Comparison of ENCODE assay signal across 27 cellular contexts in the genomic region with DNA sequence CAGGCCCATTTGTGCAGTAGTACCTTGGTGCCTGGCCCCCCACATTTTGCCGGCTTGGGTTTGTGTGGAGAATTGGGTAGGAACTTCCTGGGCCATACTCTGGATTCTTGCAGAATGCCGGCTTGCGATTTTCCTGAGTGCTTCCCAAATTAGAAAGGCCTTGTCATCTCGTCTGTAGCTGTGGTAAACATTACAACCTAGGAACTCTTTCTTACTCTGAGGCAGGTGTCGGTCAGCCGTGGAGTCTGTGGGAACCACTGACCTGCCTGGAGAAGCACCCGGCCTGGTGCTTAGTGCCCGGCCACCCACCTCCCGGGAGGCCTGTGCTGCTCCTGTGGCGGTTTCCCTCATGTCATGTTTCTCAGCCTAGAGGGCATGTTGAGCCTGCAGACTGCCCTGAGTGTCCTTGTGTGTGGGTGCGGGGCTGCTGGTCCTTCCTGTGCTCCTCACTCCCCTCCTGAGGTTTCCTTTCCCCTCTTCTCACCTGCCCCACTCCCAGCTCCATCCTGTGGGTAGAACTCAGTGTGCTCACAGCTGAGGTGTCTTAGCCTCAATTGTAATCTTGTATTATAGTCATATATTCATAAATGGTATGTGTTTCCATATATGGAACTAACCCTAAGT.
DNase-seq lines count a peak whose midpoint lies in the region; ATAC-seq and TF ChIP-seq lines count a peak whose summit lies in the region.
"Had no signal": no experiment of that assay in that cellular context is flagged by ENCODE, and none has a peak within 500 bp of the region (broad histone marks: within the 10 kb centered on the region; RNA-seq: fewer than 3 reads in every experiment).

No MANE protein-coding gene starts in this region.

- peak overlapping the region in 2 of 4 donors; percentile 10 to 71 for H3K4me3 Mint-ChIP-seq in CD4-positive, CD25-positive, alpha-beta regulatory T cell
- no peak overlapping the region for H3K4me3 Mint-ChIP-seq in activated naive CD8-positive, alpha-beta T cell treated with anti-CD3 and anti-CD28 coated beads, Interleukin-2, amount 10 ng/mL, durations not matched to agents 7 days and 5 days
- H3K4me3 Mint-ChIP-seq: activated B cell treated with CpG ODN at 0.5 μM for 24 hours; dendritic cell treated with granulocyte-macrophage colony-stimulating factor and Interleukin-4, amounts not matched to agents 40 ng/mL and 50 ng/mL, for 4 days; IgD-negative memory B cell; neural crest cell had no signal

- TF ChIP-seq CTCF in right atrium auricular region (IDR thresholded peaks at IDR 0.05), result no peak

- H3K4me3 ChIP-seq in CD4-positive, CD25-positive, alpha-beta regulatory T cell (ENCODE audit: low read depth, low read length), result no peak overlapping the region
- H3K4me3 ChIP-seq in right atrium auricular region, result no peak overlapping the region
- H3K4me3 ChIP-seq: MG63, prostate gland, skin epidermis, tibial artery had no signal

- POLR2A ChIA-PET in activated naive CD8-positive, alpha-beta T cell treated with anti-CD3 and anti-CD28 coated beads, Interleukin-2, amount 10 ng/mL, durations not matched to agents 7 days and 5 days (lab: Charles Lee), result no interaction called here

- no peaks in the 10 kb centered on the region for H3K27me3 ChIP-seq in CD4-positive, CD25-positive, alpha-beta regulatory T cell (ENCODE audit: control insufficient read depth, insufficient read depth, low read length)
- no peaks in the 10 kb centered on the region for H3K27me3 ChIP-seq in right atrium auricular region
- H3K27me3 ChIP-seq: MG63, tibial artery had no signal

- ATAC-seq in CD4-positive, CD25-positive, alpha-beta regulatory T cell (ENCODE audit: low read depth in 2 of 2), result no peak
- ATAC-seq in activated naive CD8-positive, alpha-beta T cell treated with anti-CD3 and anti-CD28 coated beads, Interleukin-2, amount 10 ng/mL, durations not matched to agents 7 days and 5 days (ENCODE audit: low read depth), result no peak
- ATAC-seq: HCT116 had no signal

- no peaks in the 10 kb centered on the region for H3K27me3 Mint-ChIP-seq in CD4-positive, CD25-positive, alpha-beta regulatory T cell
- no peaks in the 10 kb centered on the region for H3K27me3 Mint-ChIP-seq in activated naive CD8-positive, alpha-beta T cell treated with anti-CD3 and anti-CD28 coated beads, Interleukin-2, amount 10 ng/mL, durations not matched to agents 7 days and 5 days
- H3K27me3 Mint-ChIP-seq: activated B cell treated with CpG ODN at 0.5 μM for 24 hours; dendritic cell treated with granulocyte-macrophage colony-stimulating factor and Interleukin-4, amounts not matched to agents 40 ng/mL and 50 ng/mL, for 4 days; IgD-negative memory B cell had no signal

- DNase-seq in NK-92 treated with Interleukin-12 subunit alpha and Interleukin-12 subunit beta, amount 100 ng/mL, for 24 hours (lab: John Stamatoyannopoulos, UW), result peak; percentile 49
- DNase-seq in NK-92 (lab: John Stamatoyannopoulos, UW; ENCODE audit: unreplicated experiment), result no peak
- DNase-seq in CD4-positive, CD25-positive, alpha-beta regulatory T cell, result no peak
- no peak for DNase-seq in activated naive CD8-positive, alpha-beta T cell treated with anti-CD3 and anti-CD28 coated beads, Interleukin-2, amount 10 ng/mL, durations not matched to agents 7 days and 5 days
- DNase-seq in right atrium auricular region (ENCODE audit: low spot score), result no peak
- no peak for DNase-seq in A172 (ENCODE audit: low spot score)
- no peak for DNase-seq in NCI-H2107 (lab: John Stamatoyannopoulos, UW)
- no peak for DNase-seq in superior temporal gyrus (ENCODE audit: extremely low spot score)
- DNase-seq: activated B cell treated with CpG ODN at 0.5 μM for 24 hours; amniotic stem cell; COR-L47; DMS79; MG63; midbrain; NCI-H1436 treated with DMSO at 0.1 percent for 48 hours; NCI-H524 treated with DMSO at 0.1 percent for 48 hours; SK-N-SH; stimulated activated CD4-positive, alpha-beta T cell treated with anti-CD3 and anti-CD28 coated beads, Interleukin-2, amount 100 ng/mL, for 24 hours; T-helper 9 cell; tibial artery had no signal

- no peaks in the 10 kb centered on the region for H3K9me3 ChIP-seq in CD4-positive, CD25-positive, alpha-beta regulatory T cell (ENCODE audit: control insufficient read depth in 2 of 2, low read length in 2 of 2)
- no peaks in the 10 kb centered on the region for H3K9me3 ChIP-seq in right atrium auricular region
- H3K9me3 ChIP-seq: MG63, prostate gland, SK-N-SH, tibial artery had no signal

- H3K36me3 ChIP-seq in CD4-positive, CD25-positive, alpha-beta regulatory T cell (ENCODE audit: control insufficient read depth, insufficient read depth, low read length), result peaks cover 82% of the 10 kb centered on the region
- peaks cover 87% of the 10 kb centered on the region for H3K36me3 ChIP-seq in right atrium auricular region

- peak overlapping the region; percentile 81 to 93 (median 88) for H3K27ac Mint-ChIP-seq in CD4-positive, CD25-positive, alpha-beta regulatory T cell
- peak overlapping the region; percentile 61 for H3K27ac Mint-ChIP-seq in activated naive CD8-positive, alpha-beta T cell treated with anti-CD3 and anti-CD28 coated beads, Interleukin-2, amount 10 ng/mL, durations not matched to agents 7 days and 5 days
- H3K27ac Mint-ChIP-seq: activated B cell treated with CpG ODN at 0.5 μM for 24 hours; dendritic cell treated with granulocyte-macrophage colony-stimulating factor and Interleukin-4, amounts not matched to agents 40 ng/mL and 50 ng/mL, for 4 days; IgD-negative memory B cell had no signal

- peaks cover 62% of the 10 kb centered on the region for H3K36me3 Mint-ChIP-seq in CD4-positive, CD25-positive, alpha-beta regulatory T cell
- H3K36me3 Mint-ChIP-seq in activated naive CD8-positive, alpha-beta T cell treated with anti-CD3 and anti-CD28 coated beads, Interleukin-2, amount 10 ng/mL, durations not matched to agents 7 days and 5 days, result peaks cover 23% of the 10 kb centered on the region

- peaks cover 0 to 52% (median 29%) of the 10 kb centered on the region in 4 donors for H3K4me1 Mint-ChIP-seq in CD4-positive, CD25-positive, alpha-beta regulatory T cell
- peaks cover 17% of the 10 kb centered on the region for H3K4me1 Mint-ChIP-seq in activated naive CD8-positive, alpha-beta T cell treated with anti-CD3 and anti-CD28 coated beads, Interleukin-2, amount 10 ng/mL, durations not matched to agents 7 days and 5 days
- H3K4me1 Mint-ChIP-seq: activated B cell treated with CpG ODN at 0.5 μM for 24 hours, neural crest cell had no signal

- H3K9me3 Mint-ChIP-seq in CD4-positive, CD25-positive, alpha-beta regulatory T cell, result no peaks in the 10 kb centered on the region
- no peaks in the 10 kb centered on the region for H3K9me3 Mint-ChIP-seq in activated naive CD8-positive, alpha-beta T cell treated with anti-CD3 and anti-CD28 coated beads, Interleukin-2, amount 10 ng/mL, durations not matched to agents 7 days and 5 days
- H3K9me3 Mint-ChIP-seq: activated B cell treated with CpG ODN at 0.5 μM for 24 hours; dendritic cell treated with granulocyte-macrophage colony-stimulating factor and Interleukin-4, amounts not matched to agents 40 ng/mL and 50 ng/mL, for 4 days; IgD-negative memory B cell; neural crest cell had no signal

- H3K4me1 ChIP-seq in CD4-positive, CD25-positive, alpha-beta regulatory T cell (ENCODE audit: control insufficient read depth, insufficient read depth, low read length, poor library complexity, severe bottlenecking), result peaks cover 6% of the 10 kb centered on the region
- peaks cover 0 to 12% of the 10 kb centered on the region in 2 donors for H3K4me1 ChIP-seq in right atrium auricular region
- H3K4me1 ChIP-seq: prostate gland, tibial artery had no signal

- peak overlapping the region; percentile 19 for H3K27ac ChIP-seq in CD4-positive, CD25-positive, alpha-beta regulatory T cell (ENCODE audit: insufficient read depth, low read length, poor library complexity, severe bottlenecking)
- peak overlapping the region; percentile 35 to 58 for H3K27ac ChIP-seq in right atrium auricular region
- H3K27ac ChIP-seq: 22Rv1, prostate gland, tibial artery had no signal
